1 cellular context compared by ENCODE assay signal in the genomic region with DNA sequence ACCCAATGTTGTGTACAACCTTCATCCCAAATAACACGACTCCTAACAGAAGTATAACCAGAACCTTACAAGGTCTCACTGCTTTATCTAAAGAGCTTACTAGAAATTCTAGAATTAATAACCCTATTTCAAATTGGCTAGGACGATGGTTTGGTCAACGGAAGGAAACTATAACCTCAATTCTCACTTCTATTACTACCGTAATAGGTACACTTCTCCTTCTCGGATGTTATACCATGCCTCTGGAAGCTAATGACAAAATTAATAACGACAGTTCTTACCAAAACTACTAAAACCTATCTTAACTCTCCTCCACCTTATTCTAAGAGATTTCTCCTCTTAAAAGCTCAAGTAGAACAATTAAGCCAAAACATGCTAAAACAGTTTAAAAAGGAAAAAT.
TF ChIP-seq lines count a peak whose summit lies in the region.

No MANE protein-coding gene starts in this region.

TF ChIP-seq in GM12878, 131 proteins besides CTCF, POLR2A, EP300 and RAD21:
- TF ChIP-seq CBFB (IDR thresholded peaks at IDR 0.05; ENCODE audit: low read depth) (0 out of 2 replicates have a peak, but pooled peaks have one; percentile 24), CHD2 (IDR thresholded peaks at IDR 0.05; ENCODE audit: borderline replicate concordance, low read depth, low read length) (no peak), TCF12 (IDR thresholded peaks at IDR 0.05; ENCODE audit: low read depth, low read length) (no peak), JUNB (IDR thresholded peaks at IDR 0.05) (no peak), MTA2 (IDR thresholded peaks at IDR 0.05; ENCODE audit: low read depth) (peak; percentile 48; the same call in 1 of the 2 replicates), BCL11A (IDR thresholded peaks at IDR 0.05; ENCODE audit: low read depth, low read length) (no peak), CBX3 (IDR thresholded peaks at IDR 0.05; ENCODE audit: borderline replicate concordance, low read depth) (no peak), RUNX3 (IDR thresholded peaks at IDR 0.05; ENCODE audit: low read length) (peak; percentile 78), SPI1 (IDR thresholded peaks at IDR 0.05; ENCODE audit: borderline replicate concordance, insufficient read depth, low read depth, low read length) (peak; percentile 65; the same call in 1 of the 2 replicates), MTA3 (IDR thresholded peaks at IDR 0.05; ENCODE audit: borderline replicate concordance, low read length) (0 out of 2 replicates have a peak, but pooled peaks have one; percentile 9), CREB1 (IDR thresholded peaks at IDR 0.05; ENCODE audit: low read depth) (0 out of 2 replicates have a peak, but pooled peaks have one; percentile 31), SIX5 (IDR thresholded peaks at IDR 0.05; ENCODE audit: low read depth, low read length, severe bottlenecking) (no peak), TAF1 (IDR thresholded peaks at IDR 0.05; ENCODE audit: borderline replicate concordance, low read depth, low read length) (no peak), ATF7 (IDR thresholded peaks at IDR 0.05; ENCODE audit: low read depth) (peak; percentile 38; the same call in 1 of the 2 replicates)
- TF ChIP-seq, protein P1, sequence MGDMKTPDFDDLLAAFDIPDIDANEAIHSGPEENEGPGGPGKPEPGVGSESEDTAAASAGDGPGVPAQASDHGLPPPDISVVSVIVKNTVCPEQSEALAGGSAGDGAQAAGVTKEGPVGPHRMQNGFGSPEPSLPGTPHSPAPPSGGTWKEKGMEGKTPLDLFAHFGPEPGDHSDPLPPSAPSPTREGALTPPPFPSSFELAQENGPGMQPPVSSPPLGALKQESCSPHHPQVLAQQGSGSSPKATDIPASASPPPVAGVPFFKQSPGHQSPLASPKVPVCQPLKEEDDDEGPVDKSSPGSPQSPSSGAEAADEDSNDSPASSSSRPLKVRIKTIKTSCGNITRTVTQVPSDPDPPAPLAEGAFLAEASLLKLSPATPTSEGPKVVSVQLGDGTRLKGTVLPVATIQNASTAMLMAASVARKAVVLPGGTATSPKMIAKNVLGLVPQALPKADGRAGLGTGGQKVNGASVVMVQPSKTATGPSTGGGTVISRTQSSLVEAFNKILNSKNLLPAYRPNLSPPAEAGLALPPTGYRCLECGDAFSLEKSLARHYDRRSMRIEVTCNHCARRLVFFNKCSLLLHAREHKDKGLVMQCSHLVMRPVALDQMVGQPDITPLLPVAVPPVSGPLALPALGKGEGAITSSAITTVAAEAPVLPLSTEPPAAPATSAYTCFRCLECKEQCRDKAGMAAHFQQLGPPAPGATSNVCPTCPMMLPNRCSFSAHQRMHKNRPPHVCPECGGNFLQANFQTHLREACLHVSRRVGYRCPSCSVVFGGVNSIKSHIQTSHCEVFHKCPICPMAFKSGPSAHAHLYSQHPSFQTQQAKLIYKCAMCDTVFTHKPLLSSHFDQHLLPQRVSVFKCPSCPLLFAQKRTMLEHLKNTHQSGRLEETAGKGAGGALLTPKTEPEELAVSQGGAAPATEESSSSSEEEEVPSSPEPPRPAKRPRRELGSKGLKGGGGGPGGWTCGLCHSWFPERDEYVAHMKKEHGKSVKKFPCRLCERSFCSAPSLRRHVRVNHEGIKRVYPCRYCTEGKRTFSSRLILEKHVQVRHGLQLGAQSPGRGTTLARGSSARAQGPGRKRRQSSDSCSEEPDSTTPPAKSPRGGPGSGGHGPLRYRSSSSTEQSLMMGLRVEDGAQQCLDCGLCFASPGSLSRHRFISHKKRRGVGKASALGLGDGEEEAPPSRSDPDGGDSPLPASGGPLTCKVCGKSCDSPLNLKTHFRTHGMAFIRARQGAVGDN (IDR thresholded peaks at IDR 0.05): peak; percentile 66
- TF ChIP-seq, protein P2, sequence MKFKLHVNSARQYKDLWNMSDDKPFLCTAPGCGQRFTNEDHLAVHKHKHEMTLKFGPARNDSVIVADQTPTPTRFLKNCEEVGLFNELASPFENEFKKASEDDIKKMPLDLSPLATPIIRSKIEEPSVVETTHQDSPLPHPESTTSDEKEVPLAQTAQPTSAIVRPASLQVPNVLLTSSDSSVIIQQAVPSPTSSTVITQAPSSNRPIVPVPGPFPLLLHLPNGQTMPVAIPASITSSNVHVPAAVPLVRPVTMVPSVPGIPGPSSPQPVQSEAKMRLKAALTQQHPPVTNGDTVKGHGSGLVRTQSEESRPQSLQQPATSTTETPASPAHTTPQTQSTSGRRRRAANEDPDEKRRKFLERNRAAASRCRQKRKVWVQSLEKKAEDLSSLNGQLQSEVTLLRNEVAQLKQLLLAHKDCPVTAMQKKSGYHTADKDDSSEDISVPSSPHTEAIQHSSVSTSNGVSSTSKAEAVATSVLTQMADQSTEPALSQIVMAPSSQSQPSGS (IDR thresholded peaks at IDR 0.05; ENCODE audit: low read length): peak; percentile 18; the same call in 1 of the 2 replicates
- TF ChIP-seq, protein P3, sequence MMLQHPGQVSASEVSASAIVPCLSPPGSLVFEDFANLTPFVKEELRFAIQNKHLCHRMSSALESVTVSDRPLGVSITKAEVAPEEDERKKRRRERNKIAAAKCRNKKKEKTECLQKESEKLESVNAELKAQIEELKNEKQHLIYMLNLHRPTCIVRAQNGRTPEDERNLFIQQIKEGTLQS (IDR thresholded peaks at IDR 0.05; ENCODE audit: borderline replicate concordance, extremely low read depth, low read depth, low read length): no peak
- TF ChIP-seq, protein P4, sequence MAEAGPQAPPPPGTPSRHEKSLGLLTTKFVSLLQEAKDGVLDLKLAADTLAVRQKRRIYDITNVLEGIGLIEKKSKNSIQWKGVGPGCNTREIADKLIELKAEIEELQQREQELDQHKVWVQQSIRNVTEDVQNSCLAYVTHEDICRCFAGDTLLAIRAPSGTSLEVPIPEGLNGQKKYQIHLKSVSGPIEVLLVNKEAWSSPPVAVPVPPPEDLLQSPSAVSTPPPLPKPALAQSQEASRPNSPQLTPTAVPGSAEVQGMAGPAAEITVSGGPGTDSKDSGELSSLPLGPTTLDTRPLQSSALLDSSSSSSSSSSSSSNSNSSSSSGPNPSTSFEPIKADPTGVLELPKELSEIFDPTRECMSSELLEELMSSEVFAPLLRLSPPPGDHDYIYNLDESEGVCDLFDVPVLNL (IDR thresholded peaks at IDR 0.05; ENCODE audit: low read depth, low read length): no peak
- TF ChIP-seq, protein P5, sequence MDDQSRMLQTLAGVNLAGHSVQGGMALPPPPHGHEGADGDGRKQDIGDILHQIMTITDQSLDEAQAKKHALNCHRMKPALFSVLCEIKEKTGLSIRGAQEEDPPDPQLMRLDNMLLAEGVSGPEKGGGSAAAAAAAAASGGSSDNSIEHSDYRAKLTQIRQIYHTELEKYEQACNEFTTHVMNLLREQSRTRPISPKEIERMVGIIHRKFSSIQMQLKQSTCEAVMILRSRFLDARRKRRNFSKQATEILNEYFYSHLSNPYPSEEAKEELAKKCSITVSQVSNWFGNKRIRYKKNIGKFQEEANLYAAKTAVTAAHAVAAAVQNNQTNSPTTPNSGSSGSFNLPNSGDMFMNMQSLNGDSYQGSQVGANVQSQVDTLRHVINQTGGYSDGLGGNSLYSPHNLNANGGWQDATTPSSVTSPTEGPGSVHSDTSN (IDR thresholded peaks at IDR 0.05; ENCODE audit: insufficient replicate concordance, low read depth, low read length): no peak
- TF ChIP-seq, protein P6, sequence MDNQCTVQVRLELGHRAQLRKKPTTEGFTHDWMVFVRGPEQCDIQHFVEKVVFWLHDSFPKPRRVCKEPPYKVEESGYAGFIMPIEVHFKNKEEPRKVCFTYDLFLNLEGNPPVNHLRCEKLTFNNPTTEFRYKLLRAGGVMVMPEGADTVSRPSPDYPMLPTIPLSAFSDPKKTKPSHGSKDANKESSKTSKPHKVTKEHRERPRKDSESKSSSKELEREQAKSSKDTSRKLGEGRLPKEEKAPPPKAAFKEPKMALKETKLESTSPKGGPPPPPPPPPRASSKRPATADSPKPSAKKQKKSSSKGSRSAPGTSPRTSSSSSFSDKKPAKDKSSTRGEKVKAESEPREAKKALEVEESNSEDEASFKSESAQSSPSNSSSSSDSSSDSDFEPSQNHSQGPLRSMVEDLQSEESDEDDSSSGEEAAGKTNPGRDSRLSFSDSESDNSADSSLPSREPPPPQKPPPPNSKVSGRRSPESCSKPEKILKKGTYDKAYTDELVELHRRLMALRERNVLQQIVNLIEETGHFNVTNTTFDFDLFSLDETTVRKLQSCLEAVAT (IDR thresholded peaks at IDR 0.05): 0 out of 2 replicates have a peak, but pooled peaks have one; percentile 52
- TF ChIP-seq, protein P7, sequence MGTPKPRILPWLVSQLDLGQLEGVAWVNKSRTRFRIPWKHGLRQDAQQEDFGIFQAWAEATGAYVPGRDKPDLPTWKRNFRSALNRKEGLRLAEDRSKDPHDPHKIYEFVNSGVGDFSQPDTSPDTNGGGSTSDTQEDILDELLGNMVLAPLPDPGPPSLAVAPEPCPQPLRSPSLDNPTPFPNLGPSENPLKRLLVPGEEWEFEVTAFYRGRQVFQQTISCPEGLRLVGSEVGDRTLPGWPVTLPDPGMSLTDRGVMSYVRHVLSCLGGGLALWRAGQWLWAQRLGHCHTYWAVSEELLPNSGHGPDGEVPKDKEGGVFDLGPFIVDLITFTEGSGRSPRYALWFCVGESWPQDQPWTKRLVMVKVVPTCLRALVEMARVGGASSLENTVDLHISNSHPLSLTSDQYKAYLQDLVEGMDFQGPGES (IDR thresholded peaks at IDR 0.05): no peak
TF ChIP-seq in GM12878: peak in this region for 10.
